Comparison of ENCODE assay signal across 1 cellular context in the genomic region with DNA sequence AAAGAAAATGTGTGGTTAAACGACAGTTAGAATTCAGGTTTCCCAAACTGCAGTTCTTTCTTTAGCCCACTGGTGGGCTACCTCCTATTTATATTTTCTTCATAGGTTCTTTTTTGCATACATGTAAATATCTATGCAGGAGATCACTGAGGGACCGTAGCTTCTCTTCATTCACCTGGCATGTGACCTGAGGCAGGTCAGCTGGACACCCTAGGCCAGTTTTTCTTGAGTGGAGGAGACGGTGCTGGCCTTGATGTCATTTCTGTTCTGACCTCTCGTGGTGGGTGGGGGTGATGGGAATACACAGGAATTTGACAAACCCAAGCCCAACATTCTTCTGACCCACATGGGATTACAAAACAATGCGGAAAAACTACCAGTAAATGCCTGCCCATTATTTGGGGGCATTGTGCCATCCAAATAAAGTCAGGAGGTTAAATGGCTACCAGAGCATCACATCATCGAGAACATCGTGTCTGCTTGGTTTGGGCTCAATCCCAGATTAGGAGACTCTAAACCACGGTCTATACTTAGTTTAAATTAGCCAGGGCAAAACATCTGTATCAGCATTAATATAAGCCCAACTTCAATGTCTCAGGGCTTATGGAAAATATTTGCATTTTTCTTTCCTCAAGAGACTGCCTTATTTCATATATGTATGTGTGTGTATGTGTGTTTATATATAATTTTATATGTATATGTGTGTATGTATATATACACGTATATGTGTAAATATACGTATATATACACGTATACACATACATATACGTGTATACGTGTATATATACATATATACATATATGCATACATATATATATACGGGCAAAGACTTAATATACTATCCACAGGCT.
TF ChIP-seq lines count a peak whose summit lies in the region.

No MANE protein-coding gene starts in this region.

TF ChIP-seq in liver, 16 proteins besides CTCF, POLR2A, EP300 and RAD21 (continued from another document):
- TF ChIP-seq ZBTB33 (IDR thresholded peaks at IDR 0.05): peak; percentile 87
